17 cellular contexts compared by ENCODE assay signal in the genomic region with DNA sequence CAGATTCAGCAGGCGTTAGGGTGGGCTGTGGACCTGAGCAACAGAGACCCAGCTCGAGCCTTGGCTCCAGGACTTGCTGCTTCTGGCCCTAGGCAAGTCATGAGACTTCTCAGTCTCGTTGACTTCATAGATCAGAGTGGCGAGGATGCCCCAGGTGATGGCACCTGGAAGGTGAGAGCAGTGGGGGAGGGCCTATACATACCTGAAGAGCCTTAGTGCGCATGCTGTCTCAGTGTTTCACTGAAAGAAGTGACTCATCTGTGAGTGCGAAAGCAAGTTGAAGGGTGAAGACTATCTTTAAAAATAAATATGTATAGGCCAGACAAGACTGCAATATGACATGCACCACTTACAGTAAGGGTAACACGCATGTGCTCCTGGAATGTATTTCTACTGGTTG. TPM values are rescaled to one million over a fixed set of nuclear protein-coding genes. Genes with fewer than 3 reads are reported as not detected.
A peak's percentile ranks its signal among the peaks of the same experiment; 100 is the strongest.
DNase-seq lines count a peak whose midpoint lies in the region; ATAC-seq, FAIRE-seq and TF ChIP-seq lines count a peak whose summit lies in the region.
"Had no signal": no experiment of that assay in that cellular context is flagged by ENCODE, and none has a peak within 500 bp of the region (broad histone marks: within the 10 kb centered on the region; RNA-seq: fewer than 3 reads in every experiment).

No MANE protein-coding gene starts in this region.

- no peak for TF ChIP-seq CTCF in heart right ventricle (IDR thresholded peaks at IDR 0.05)
- TF ChIP-seq CTCF in H1 (IDR thresholded peaks at IDR 0.05; ENCODE audit: control extremely low read depth in 1 of 3, insufficient read depth in 1 of 3, low read depth in 1 of 3, low read length in 3 of 3): no peak
- no peak for TF ChIP-seq CTCF in nephron (IDR thresholded peaks at IDR 0.05; ENCODE audit: unreplicated experiment in 3 of 3)
- TF ChIP-seq CTCF in transverse colon (IDR thresholded peaks at IDR 0.05): no peak
- TF ChIP-seq CTCF in foreskin fibroblast (IDR thresholded peaks at IDR 0.05; ENCODE audit: low read depth, low read length): no peak
- no peak for TF ChIP-seq CTCF in osteocyte (IDR thresholded peaks at IDR 0.05)

- H3K27me3 Mint-ChIP-seq in nephron (ENCODE audit: low read depth) (peaks cover 4% of the 10 kb centered on the region), osteocyte (ENCODE audit: unreplicated experiment) (peaks cover 7% of the 10 kb centered on the region)
- H3K27me3 Mint-ChIP-seq: CD4-positive, alpha-beta T cell had no signal

- peak overlapping the region in 8 of 10 donors; percentile 50 to 82 (median 72) for H3K27ac ChIP-seq in heart right ventricle
- no peak overlapping the region for H3K27ac ChIP-seq in H1 (ENCODE audit: low read depth, low read length)
- peak overlapping the region; percentile 81 to 86 (median 84) for H3K27ac ChIP-seq in transverse colon

- H3K4me3 Mint-ChIP-seq in nephron: peak overlapping the region; percentile 21 to 57 (median 40)
- H3K4me3 Mint-ChIP-seq in osteocyte (ENCODE audit: unreplicated experiment): no peak overlapping the region
- H3K4me3 Mint-ChIP-seq: CD4-positive, alpha-beta T cell had no signal

- no peak overlapping the region for H2BK20ac ChIP-seq in H1 (ENCODE audit: low read length)

- 0 out of 2 replicates have a peak overlapping the region, but pooled peaks have one; percentile 88 for H2BK15ac ChIP-seq in H1 (ENCODE audit: low read length)

- H3K27ac Mint-ChIP-seq in nephron (peak overlapping the region; percentile 90 to 98 (median 91)), osteocyte (ENCODE audit: unreplicated experiment) (no peak overlapping the region)
- H3K27ac Mint-ChIP-seq: CD4-positive, alpha-beta T cell had no signal

- H3K4me1 ChIP-seq in heart right ventricle: peaks cover 12 to 36% (median 24%) of the 10 kb centered on the region in 9 donors
- peaks cover 6 to 21% (median 16%) of the 10 kb centered on the region in 4 experiments for H3K4me1 ChIP-seq in H1 (replicated peaks in 1 of 4; ENCODE audit: control insufficient read depth in 3 of 4, insufficient read depth in 4 of 4, low read length in 3 of 4)
- peaks cover 35 to 71% (median 49%) of the 10 kb centered on the region in 4 donors for H3K4me1 ChIP-seq in transverse colon

- H3K36me3 ChIP-seq in heart right ventricle (no peaks in the 10 kb centered on the region), H1 (ENCODE audit: control insufficient read depth in 2 of 4, insufficient read depth in 4 of 4, low read length in 3 of 4) (no peaks in the 10 kb centered on the region), transverse colon (no peaks in the 10 kb centered on the region)

- no peak overlapping the region for H3K18ac ChIP-seq in H1 (ENCODE audit: extremely low read depth, low read length)

- no peak overlapping the region for H3K9ac ChIP-seq in H1 (replicated peaks in 1 of 4; ENCODE audit: extremely low read depth in 1 of 4, low read depth in 3 of 4, low read length in 3 of 4)

- no peak for FAIRE-seq in H1 (lab: Jason Lieb, UNC)
- FAIRE-seq: A549 had no signal

- no peaks in the 10 kb centered on the region for H3K79me2 ChIP-seq in H1 (ENCODE audit: control insufficient read depth in 1 of 2, insufficient read depth in 2 of 2, low read length in 2 of 2)

- no peak for DNase-seq in heart right ventricle
- DNase-seq in left cardiac atrium: no peak
- DNase-seq in H1 (ENCODE audit: low read depth in 1 of 2, low spot score in 2 of 2): no peak
- DNase-seq in transverse colon: no peak
- no peak for DNase-seq in stimulated activated CD4-positive, alpha-beta T cell treated with anti-CD3 and anti-CD28 coated beads, Interleukin-2, amount 100 ng/mL, for 24 hours
- no peak for DNase-seq in foreskin fibroblast
- no peak for DNase-seq in osteocyte (ENCODE audit: extremely low spot score, unreplicated experiment)
- DNase-seq: CD4-positive, alpha-beta T cell; DMS153; GM23248; HCEC 1CT; NCI-H1105 treated with DMSO at 0.1 percent for 48 hours; NCI-H1694; NCI-H82; SIG-M5 had no signal

- H4K91ac ChIP-seq in H1 (replicated peaks; ENCODE audit: insufficient read length, low read length): no peak overlapping the region

- H2BK120ac ChIP-seq in H1 (replicated peaks; ENCODE audit: low read depth, low read length): no peak overlapping the region

- H3K4me2 ChIP-seq in H1 (ENCODE audit: insufficient read depth in 1 of 2, low read depth in 2 of 2, low read length in 2 of 2): no peak overlapping the region; a peak in 1 of 4 replicates

- H3K4me3 ChIP-seq in heart right ventricle (no peak overlapping the region), H1 (ENCODE audit: extremely low read depth in 1 of 4, insufficient read depth in 2 of 4, low read depth in 3 of 4, low read length in 4 of 4) (no peak overlapping the region), transverse colon (no peak overlapping the region), foreskin fibroblast (ENCODE audit: low read depth in 1 of 2, low read length in 2 of 2) (no peak overlapping the region)
- H3K4me3 ChIP-seq: A549 had no signal

- no peak overlapping the region for H3K14ac ChIP-seq in H1 (ENCODE audit: insufficient read length)

- no peaks in the 10 kb centered on the region for H3K9me3 ChIP-seq in heart right ventricle
- H3K9me3 ChIP-seq in H1 (ENCODE audit: insufficient read depth in 2 of 2, low read depth in 1 of 2, low read length in 1 of 2): no peaks in the 10 kb centered on the region
- no peaks in the 10 kb centered on the region for H3K9me3 ChIP-seq in transverse colon
- H3K9me3 ChIP-seq: A549 had no signal

- intact Hi-C loops in heart right ventricle (cut with DNase I): loop anchor here in 1 of 10 donors (5.0 kb wide), 1 partner anchor 52 kb away; no protein-coding TSS in a partner anchor
- intact Hi-C loops in left cardiac atrium (cut with DNase I): no loop called here
- intact Hi-C loops in transverse colon (cut with DNase I; ENCODE audit: low total_unique reads): loop anchor here (2.0 kb wide), 1 partner anchor 65 kb away; no protein-coding TSS in a partner anchor

- H3K4me1 Mint-ChIP-seq in nephron (peaks cover 68% of the 10 kb centered on the region), osteocyte (ENCODE audit: unreplicated experiment) (peaks cover 23% of the 10 kb centered on the region)

- H2AFZ ChIP-seq in H1 (ENCODE audit: low read length): no peak overlapping the region

- H4K20me1 ChIP-seq in H1 (replicated peaks in 1 of 2; ENCODE audit: control insufficient read depth in 1 of 2, insufficient read depth in 2 of 2, low read length in 2 of 2): no peaks in the 10 kb centered on the region

- no peak overlapping the region for H3K4ac ChIP-seq in H1 (replicated peaks; ENCODE audit: insufficient read length, low read depth, low read length)

- H4K8ac ChIP-seq in H1 (ENCODE audit: extremely low read depth, insufficient read depth, low read length): no peak overlapping the region

- CTCF ChIA-PET in H1 (lab: Charles Lee; ENCODE audit: partially characterized antibody): interaction anchor here (0.9 to 7.7 kb wide), 13 partner anchors 8 to 135 kb away, joined by 3 to 75 read pairs (median 5); a partner anchor contains a TSS

- POLR2A ChIA-PET in H1 (lab: Charles Lee; ENCODE audit: partially characterized antibody): interaction anchor here (1.4 to 2.2 kb wide), 2 partner anchors 8 to 93 kb away, joined by 3 to 8 read pairs; no protein-coding TSS in a partner anchor

- no peaks in the 10 kb centered on the region for H3K36me3 Mint-ChIP-seq in nephron (ENCODE audit: low read depth)
- no peaks in the 10 kb centered on the region for H3K36me3 Mint-ChIP-seq in osteocyte (ENCODE audit: unreplicated experiment)

- peaks cover 0 to 5% (median 0%) of the 10 kb centered on the region in 7 donors for H3K27me3 ChIP-seq in heart right ventricle
- H3K27me3 ChIP-seq in H1 (replicated peaks in 1 of 4; ENCODE audit: control insufficient read depth in 3 of 4, extremely low read depth in 1 of 4, insufficient read depth in 3 of 4, low read length in 3 of 4): no peaks in the 10 kb centered on the region
- H3K27me3 ChIP-seq in transverse colon: no peaks in the 10 kb centered on the region

- TF ChIP-seq EP300 in H1 (IDR thresholded peaks at IDR 0.05; ENCODE audit: borderline replicate concordance in 1 of 2, low read depth in 2 of 2, low read length in 2 of 2): no peak
- TF ChIP-seq EP300 in transverse colon (IDR thresholded peaks at IDR 0.05; ENCODE audit: low read depth): no peak

- no peaks in the 10 kb centered on the region for H3K9me3 Mint-ChIP-seq in nephron
- no peaks in the 10 kb centered on the region for H3K9me3 Mint-ChIP-seq in osteocyte (ENCODE audit: unreplicated experiment)
- H3K9me3 Mint-ChIP-seq: CD4-positive, alpha-beta T cell had no signal

- 80 to 87% methylated on average over 7 of the region's 7 CpGs for WGBS in heart right ventricle, 2 donors
- 69% methylated on average over 6 of the region's 7 CpGs; no CpG with 5 or more reads in 1 of the 2 experiments for WGBS in H1 (ENCODE audit: extremely low coverage in 1 of 2, insufficient coverage in 1 of 2, insufficient read length in 1 of 2, insufficient replicate concordance in 2 of 2, low coverage in 1 of 2, low lambda C conversion rate in 2 of 2, missing lambda C conversion rate in 1 of 2), 2 experiments
- 46 to 76% methylated on average over 2 to 7 of the region's 7 CpGs for WGBS in transverse colon (ENCODE audit: low coverage in 1 of 2), 2 donors

- H2BK5ac ChIP-seq in H1 (ENCODE audit: low read depth, low read length): no peak overlapping the region

- no peaks in the 10 kb centered on the region for H3K79me1 ChIP-seq in H1 (ENCODE audit: low read depth, low read length)

- no peaks in the 10 kb centered on the region for H3K23me2 ChIP-seq in H1 (ENCODE audit: low read depth, low read length)

- no peak overlapping the region for H2BK12ac ChIP-seq in H1 (ENCODE audit: low read depth, low read length)

- H4K5ac ChIP-seq in H1 (ENCODE audit: insufficient read length, low read depth, low read length): no peak overlapping the region

- TF ChIP-seq RAD21 in H1 (IDR thresholded peaks at IDR 0.05 in 1 of 2, conservative IDR thresholded peaks at IDR 0.05 in 1 of 2; ENCODE audit: low read depth in 2 of 2, low read length in 2 of 2): no peak

- no peak overlapping the region for H3K23ac ChIP-seq in H1 (ENCODE audit: insufficient read length)

- in situ Hi-C loops in transverse colon (cut with MboI; ENCODE audit: low pct_ligation_motif_present in 1 of 4, low pct_unique_long_range_greater_than_20kb in 1 of 4, low sequenced_read_pairs in 3 of 4): loop anchor here (25.0 kb wide), 2 partner anchors 87 to 487 kb away; a partner anchor contains a TSS

- H3K56ac ChIP-seq in H1 (replicated peaks; ENCODE audit: insufficient read length, low read depth, low read length): no peak overlapping the region

- no peak for ATAC-seq in heart right ventricle
- no peak for ATAC-seq in left cardiac atrium

- no peak for TF ChIP-seq POLR2A in H1 (IDR thresholded peaks at IDR 0.05; ENCODE audit: control extremely low read depth in 1 of 2, low read depth in 2 of 2, low read length in 2 of 2)
- no peak for TF ChIP-seq POLR2A in transverse colon (IDR thresholded peaks at IDR 0.05)

- no peak overlapping the region for H2AK5ac ChIP-seq in H1 (ENCODE audit: low read depth, low read length)

RNA-seq across cellular contexts. Expression of a gene that starts 10.1 kb away (rescaled TPM):
- total RNA-seq in heart right ventricle (10 to 100 TPM in 9 of 10 donors, 1 to 10 TPM in 1; 4.8 to 34.9 (median 19.2) TPM), left cardiac atrium (10 to 100 TPM; 14.1 to 19.8 TPM), transverse colon (100 to 1,000 TPM in 1 of 4 donors, 10 to 100 TPM in 3; 58.7 to 209 (median 97.9) TPM), osteocyte (0.24 and 0.26 TPM in 2 replicates)
- polyA plus RNA-seq in heart right ventricle (10 to 100 TPM in 1 of 2 donors, 1 to 10 TPM in 1; 3.3 to 18.2 TPM), H1 (2011; rRNA removed) (4.8 and 7.6 TPM in 2 replicates)
- 17.0 and 20.2 TPM in 2 replicates for total RNA-seq in H1 (2021; fragmentation: NEBNext Ultra II Directional; extraction: Animal tissue kit (Norgen Biotek cat#: 25700))
- 4.3 TPM for polyA plus RNA-seq in H1 (2011; cell fraction: cytosol; rRNA removed)
- 14.4 TPM for polyA plus RNA-seq in H1 (2011; cell fraction: nucleus; rRNA removed)
- polyA plus RNA-seq in H1 (2012, experiment 1 of 2): 6.7 to 8.7 TPM (median 7.6 TPM) in 4 replicates
- polyA plus RNA-seq in H1 (2012, experiment 2 of 2): 5.8 TPM
- polyA plus RNA-seq in H1 (2013, experiment 1 of 2): 5.4 TPM
- 5.0 TPM for polyA plus RNA-seq in H1 (2013, experiment 2 of 2)
- polyA minus RNA-seq in H1 (2011; rRNA and poly(A)+ RNA removed): 5.3 and 6.3 TPM in 2 replicates
- 7.0 TPM for polyA minus RNA-seq in H1 (2011; cell fraction: cytosol; rRNA and poly(A)+ RNA removed)
- polyA minus RNA-seq in H1 (2011; cell fraction: nucleus; rRNA and poly(A)+ RNA removed): 8.2 TPM
